7 cellular contexts compared by ENCODE assay signal in genomic region chr1:147466543-147466942, GRCh38.
"Had no signal": no experiment of that assay in that cellular context is flagged by ENCODE, and none has a peak within 500 bp of the region (broad histone marks: within the 10 kb centered on the region; RNA-seq: fewer than 3 reads in every experiment).

No MANE protein-coding gene starts in this region.

- FAIRE-seq: HepG2, HTR-8/SVneo had no signal

- DNase-seq: IMR-90, KBM-7, KG1 had no signal

- H3K27ac ChIP-seq: HL-60, KMS-11 had no signal

- H3K4me2 ChIP-seq: KMS-11 had no signal

- H3K9ac ChIP-seq: KMS-11 had no signal

- ATAC-seq: HepG2 had no signal
